Comparison of ENCODE assay signal across 8 cellular contexts in the genomic region with DNA sequence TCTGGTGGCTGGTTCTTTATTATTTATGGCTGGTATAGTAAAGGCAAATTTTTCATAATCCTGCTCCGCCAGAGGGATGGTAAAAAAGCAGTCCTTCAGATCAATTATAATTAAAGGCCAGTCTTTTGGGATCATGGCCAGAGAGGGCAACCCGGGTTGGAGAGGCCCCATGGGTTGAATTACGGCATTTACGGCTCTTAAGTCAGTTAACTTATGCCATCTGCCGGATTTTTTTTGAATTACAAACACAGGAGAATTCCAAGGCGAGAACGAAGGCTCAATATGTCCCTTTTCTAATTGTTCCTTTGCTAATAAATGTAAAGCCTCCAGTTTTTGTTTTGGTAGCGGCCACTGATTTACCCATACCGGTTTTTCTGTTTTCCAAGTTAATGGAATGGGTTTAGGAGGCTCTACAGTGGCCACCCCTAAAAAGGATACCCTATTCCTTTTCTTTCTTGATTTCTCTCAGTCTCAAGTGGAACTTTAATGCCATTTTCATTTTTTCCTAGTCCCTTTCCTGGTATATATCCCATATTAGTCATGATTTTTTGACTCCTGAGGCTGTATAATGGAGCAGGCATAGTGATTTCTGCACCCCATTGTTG. TPM values are rescaled to one million over a fixed set of nuclear protein-coding genes. Genes with fewer than 3 reads are reported as not detected.
DNase-seq lines count a peak whose midpoint lies in the region; FAIRE-seq and TF ChIP-seq lines count a peak whose summit lies in the region.
"Not testable (repeated sequence)": the region's sequence is repeated elsewhere in the genome, so short reads cannot be mapped to it uniquely, and the experiment has no call there.

No MANE protein-coding gene starts in this region.

- TF ChIP-seq CTCF in GM12873 (IDR thresholded peaks at IDR 0.05; ENCODE audit: insufficient read depth, low read depth, low read length, missing control alignments) (peak; percentile 39), OCI-LY3 (IDR thresholded peaks at IDR 0.05; ENCODE audit: low read depth, low read length) (peak; percentile 41), endodermal cell (conservative IDR thresholded peaks at IDR 0.05) (peak; percentile 70), kidney (IDR thresholded peaks at IDR 0.05; ENCODE audit: borderline replicate concordance, extremely low read depth, insufficient read depth) (peak; percentile 59)

- H3K4me2 ChIP-seq in OCI-LY3 (ENCODE audit: low read length) = not testable (repeated sequence)

- POLR2A ChIA-PET in activated CD4-positive, alpha-beta memory T cell treated with anti-CD3 and anti-CD28 coated beads for 36 hours (lab: Charles Lee) = not testable (repeated sequence)

- not testable (repeated sequence) for H3K9me3 ChIP-seq in OCI-LY3 (ENCODE audit: insufficient read depth, low read length); endodermal cell (ENCODE audit: control insufficient read depth, low read length); kidney (ENCODE audit: control insufficient read depth in 1 of 2, low read length in 2 of 2)

- H3K27ac ChIP-seq in OCI-LY3 (ENCODE audit: low read length); endodermal cell (ENCODE audit: low read depth, low read length); kidney (ENCODE audit: low read depth in 2 of 2, low read length in 2 of 2): not testable (repeated sequence)

- H3K27ac Mint-ChIP-seq in activated CD4-positive, alpha-beta memory T cell treated with anti-CD3 and anti-CD28 coated beads for 36 hours; endodermal cell: not testable (repeated sequence)

- not testable (repeated sequence) for H3K27me3 Mint-ChIP-seq in activated CD4-positive, alpha-beta memory T cell treated with anti-CD3 and anti-CD28 coated beads for 36 hours; endodermal cell (ENCODE audit: insufficient read depth)

- H4K20me1 ChIP-seq in OCI-LY3 (ENCODE audit: insufficient read depth, low read length) = not testable (repeated sequence)

- not testable (repeated sequence) for H3K36me3 Mint-ChIP-seq in activated CD4-positive, alpha-beta memory T cell treated with anti-CD3 and anti-CD28 coated beads for 36 hours; endodermal cell (ENCODE audit: low read depth)

- not testable (repeated sequence) for H2AFZ ChIP-seq in OCI-LY3 (ENCODE audit: low read depth, low read length)

- WGBS in endodermal cell (ENCODE audit: insufficient coverage in 1 of 2, insufficient read length in 1 of 2), 2 experiments = 8 to 18% methylated on average over 7 to 9 of the region's 9 CpGs

- intact Hi-C loops in activated CD4-positive, alpha-beta memory T cell treated with anti-CD3 and anti-CD28 coated beads for 36 hours (cut with micrococcal nuclease) = loop anchor here (1.0 kb wide), 1 partner anchor 38 kb away; no protein-coding TSS in a partner anchor
- intact Hi-C loops in kidney (cut with DNase I) = not testable (repeated sequence)

- H3K9me3 Mint-ChIP-seq in activated CD4-positive, alpha-beta memory T cell treated with anti-CD3 and anti-CD28 coated beads for 36 hours; endodermal cell: not testable (repeated sequence)

- peak; percentile 42 to 46 for DNase-seq in AML-193 (lab: John Stamatoyannopoulos, UW)
- peak; percentile 2 for DNase-seq in NCI-H1417 treated with DMSO at 0.1 percent for 48 hours (lab: John Stamatoyannopoulos, UW)
- DNase-seq in activated CD4-positive, alpha-beta memory T cell treated with anti-CD3 and anti-CD28 coated beads for 36 hours = peak; percentile 18
- DNase-seq in endodermal cell, kidney: not testable (repeated sequence)
- DNase-seq in putamen (ENCODE audit: low spot score) = peak; percentile 72

- FAIRE-seq in kidney (lab: Jason Lieb, UNC) = not testable (repeated sequence)

- not testable (repeated sequence) for H3K4me1 ChIP-seq in OCI-LY3 (ENCODE audit: low read length); endodermal cell (ENCODE audit: control insufficient read depth, insufficient read depth, low read length); kidney (ENCODE audit: control insufficient read depth in 1 of 2, insufficient read depth in 1 of 2, low read depth in 1 of 2, low read length in 2 of 2)

- H3K36me3 ChIP-seq in OCI-LY3 (replicated peaks; ENCODE audit: low read depth, low read length); endodermal cell (ENCODE audit: control insufficient read depth, insufficient read depth, low read length); kidney (ENCODE audit: control insufficient read depth in 1 of 2, insufficient read depth in 2 of 2, low read length in 2 of 2): not testable (repeated sequence)

- not testable (repeated sequence) for H3K4me3 ChIP-seq in OCI-LY3 (ENCODE audit: low read length); endodermal cell (ENCODE audit: low read length); kidney (ENCODE audit: low read length in 2 of 2)

- not testable (repeated sequence) for H3K27me3 ChIP-seq in OCI-LY3 (ENCODE audit: low read depth, low read length); endodermal cell (ENCODE audit: control insufficient read depth, insufficient read depth, low read length, poor library complexity, severe bottlenecking)

- not testable (repeated sequence) for H3K79me2 ChIP-seq in OCI-LY3 (ENCODE audit: low read length)

- not testable (repeated sequence) for H3K9ac ChIP-seq in OCI-LY3 (ENCODE audit: low read length); endodermal cell (ENCODE audit: extremely low read depth, low read length, poor library complexity, severe bottlenecking); kidney (ENCODE audit: low read length in 2 of 2)

- not testable (repeated sequence) for H3K4me1 Mint-ChIP-seq in activated CD4-positive, alpha-beta memory T cell treated with anti-CD3 and anti-CD28 coated beads for 36 hours (ENCODE audit: low read depth)
- H3K4me1 Mint-ChIP-seq in endodermal cell = peaks cover 55% of the 10 kb centered on the region

- not testable (repeated sequence) for H3K4me3 Mint-ChIP-seq in activated CD4-positive, alpha-beta memory T cell treated with anti-CD3 and anti-CD28 coated beads for 36 hours; endodermal cell

- CTCF ChIA-PET in activated CD4-positive, alpha-beta memory T cell treated with anti-CD3 and anti-CD28 coated beads for 36 hours (lab: Charles Lee) = interaction anchor here (0.6 to 3.4 kb wide), 7 partner anchors 23 to 248 kb away, joined by 3 to 42 read pairs (median 4); no protein-coding TSS in a partner anchor

RNA-seq across cellular contexts. Expression of gene SCGB1A1, which starts 40.3 kb away (rescaled TPM):
- total RNA-seq in activated CD4-positive, alpha-beta memory T cell treated with anti-CD3 and anti-CD28 coated beads for 36 hours = not detected
- not detected for total RNA-seq in endodermal cell
- polyA plus RNA-seq in endodermal cell (2013, experiment 1 of 2) = not detected
- polyA plus RNA-seq in endodermal cell (2013, experiment 2 of 2) = not detected
- total RNA-seq in kidney = not detected
- polyA plus RNA-seq in kidney (ENCODE audit: insufficient read depth, low read depth, low replicate concordance) = not detected

RNA-seq across cellular contexts. Expression of gene ASRGL1, which starts 41.3 kb away (rescaled TPM):
- 1 to 10 TPM; 7.7 to 8.2 TPM for total RNA-seq in activated CD4-positive, alpha-beta memory T cell treated with anti-CD3 and anti-CD28 coated beads for 36 hours
- total RNA-seq in endodermal cell = 10 to 100 TPM; 39.8 to 61.8 TPM
- polyA plus RNA-seq in endodermal cell (2013, experiment 1 of 2) = 43.0 TPM
- polyA plus RNA-seq in endodermal cell (2013, experiment 2 of 2) = 38.4 TPM
- total RNA-seq in kidney = 62.2 TPM
- polyA plus RNA-seq in kidney (ENCODE audit: insufficient read depth, low read depth, low replicate concordance) = 85.6 TPM
